In genomic region chrX:103347682-103348397, GRCh38 we compare ENCODE assay signal across 16 cellular contexts. TPM values are rescaled to one million over a fixed set of nuclear protein-coding genes. Genes with fewer than 3 reads are reported as not detected.
DNase-seq lines count a peak whose midpoint lies in the region; ATAC-seq and TF ChIP-seq lines count a peak whose summit lies in the region.
"Had no signal": no experiment of that assay in that cellular context is flagged by ENCODE, and none has a peak within 500 bp of the region (broad histone marks: within the 10 kb centered on the region; RNA-seq: fewer than 3 reads in every experiment).

No MANE protein-coding gene starts in this region.

- no peak overlapping the region for H3K27ac Mint-ChIP-seq in mesothelial cell of epicardium
- H3K27ac Mint-ChIP-seq: CD8-positive, alpha-beta memory T cell had no signal

- H3K4me2 ChIP-seq in hepatocyte = peak overlapping the region; percentile 13

- intact Hi-C loops in Right ventricle myocardium inferior (cut with DNase I) = no loop called here
- intact Hi-C loops in heart right ventricle (cut with DNase I) = loop anchor here in 3 of 10 donors (2.0 to 10.0 kb wide), 3 partner anchors 57 to 133 kb away; partner anchors contain the start of gene BEX4 (in 1 of the 3)

- H3K79me2 ChIP-seq in hepatocyte = no peaks in the 10 kb centered on the region

- H3K27me3 ChIP-seq in hepatocyte (no peaks in the 10 kb centered on the region), heart right ventricle (peaks cover 0 to 63% (median 0%) of the 10 kb centered on the region in 7 donors)

- peaks cover 13% of the 10 kb centered on the region for H3K9me3 Mint-ChIP-seq in mesothelial cell of epicardium
- H3K9me3 Mint-ChIP-seq: CD8-positive, alpha-beta memory T cell had no signal

- no peaks in the 10 kb centered on the region for H4K20me1 ChIP-seq in hepatocyte (ENCODE audit: insufficient read depth, poor library complexity, severe bottlenecking)

- H3K9me2 ChIP-seq in hepatocyte (replicated peaks; ENCODE audit: insufficient read depth) = no peaks in the 10 kb centered on the region

- peak; percentile 54 for DNase-seq in ELF-1 (ENCODE audit: low read depth, low spot score)
- DNase-seq in NCI-H2227 (lab: John Stamatoyannopoulos, UW; ENCODE audit: unreplicated experiment) = peak; percentile 35
- no peak for DNase-seq in hepatocyte (ENCODE audit: low spot score)
- no peak for DNase-seq in mesothelial cell of epicardium (ENCODE audit: low spot score in 2 of 2, unreplicated experiment in 2 of 2)
- no peak for DNase-seq in Right ventricle myocardium inferior (ENCODE audit: missing footprints)
- DNase-seq in stimulated activated CD4-positive, alpha-beta T cell treated with anti-CD3 and anti-CD28 coated beads, Interleukin-2, amount 100 ng/mL, for 48 hours = no peak
- no peak for DNase-seq in heart right ventricle
- DNase-seq: CD8-positive, alpha-beta memory T cell; Karpas-422; MM.1S; NCI-H1105; NCI-H1694 treated with DMSO at 0.1 percent for 48 hours; NCI-H510A; SHP77 treated with DMSO at 0.1 percent for 48 hours had no signal

- H3K27me3 Mint-ChIP-seq in mesothelial cell of epicardium (ENCODE audit: low read depth) = peaks cover 2% of the 10 kb centered on the region

- peaks cover 9% of the 10 kb centered on the region for H3K4me1 Mint-ChIP-seq in mesothelial cell of epicardium

- 60% methylated on average over 29 of the region's 29 CpGs for WGBS in hepatocyte (ENCODE audit: low lambda C conversion rate, missing lambda C conversion rate)
- WGBS in heart right ventricle, 2 donors = 39 to 60% methylated on average over 29 of the region's 29 CpGs

- H3K36me3 ChIP-seq in hepatocyte (replicated peaks; ENCODE audit: insufficient read depth, low read depth) (no peaks in the 10 kb centered on the region), heart right ventricle (no peaks in the 10 kb centered on the region)

- H3K9me3 ChIP-seq in hepatocyte (ENCODE audit: low read depth) (no peaks in the 10 kb centered on the region), heart right ventricle (no peaks in the 10 kb centered on the region)

- no peak overlapping the region for H2AFZ ChIP-seq in hepatocyte

- H3K36me3 Mint-ChIP-seq in mesothelial cell of epicardium = no peaks in the 10 kb centered on the region
- H3K36me3 Mint-ChIP-seq: CD8-positive, alpha-beta memory T cell had no signal

- no peak for TF ChIP-seq CTCF in hepatocyte (IDR thresholded peaks at IDR 0.05; ENCODE audit: poor library complexity)
- no peak for TF ChIP-seq CTCF in mesothelial cell of epicardium (IDR thresholded peaks at IDR 0.05; ENCODE audit: unreplicated experiment)
- no peak for TF ChIP-seq CTCF in heart right ventricle (IDR thresholded peaks at IDR 0.05)

- H3K4me3 Mint-ChIP-seq in mesothelial cell of epicardium = peak overlapping the region; percentile 34
- H3K4me3 Mint-ChIP-seq: CD8-positive, alpha-beta memory T cell had no signal

- no peak overlapping the region for H3K4me3 ChIP-seq in hepatocyte
- H3K4me3 ChIP-seq in heart right ventricle = no peak overlapping the region

- H3K27ac ChIP-seq in hepatocyte (no peak overlapping the region), heart right ventricle (no peak overlapping the region)
- H3K27ac ChIP-seq: 22Rv1 had no signal

- no peak for ATAC-seq in HG02981 (IDR thresholded peaks at IDR 0.05; ENCODE audit: unreplicated experiment)
- ATAC-seq in Right ventricle myocardium inferior = no peak
- no peak for ATAC-seq in heart right ventricle

- H3K4me1 ChIP-seq in hepatocyte (ENCODE audit: insufficient read depth) = no peaks in the 10 kb centered on the region
- no peaks in the 10 kb centered on the region for H3K4me1 ChIP-seq in heart right ventricle

RNA-seq across cellular contexts. Expression of gene TCEAL9, which starts 8.5 kb away (rescaled TPM):
- total RNA-seq in hepatocyte (212 and 239 TPM in 2 replicates), mesothelial cell of epicardium (55.4 to 61.1 TPM (median 60.1 TPM) in 3 replicates), Right ventricle myocardium inferior (23.4 TPM), heart right ventricle (10 to 100 TPM; 14.8 to 46.0 (median 23.1) TPM)
- polyA plus RNA-seq in hepatocyte (257 and 305 TPM in 2 replicates), heart right ventricle (10 to 100 TPM; 47.8 to 56.9 TPM)

RNA-seq across cellular contexts. Expression of gene TCEAL7, which starts 17.8 kb away (rescaled TPM):
- 14.7 and 16.0 TPM in 2 replicates for total RNA-seq in hepatocyte
- polyA plus RNA-seq in hepatocyte = 6.6 and 6.9 TPM in 2 replicates
- total RNA-seq in mesothelial cell of epicardium = 16.6 to 21.4 TPM (median 20.2 TPM) in 3 replicates
- 3.1 TPM for total RNA-seq in Right ventricle myocardium inferior
- 1 to 10 TPM; 2.0 to 5.3 (median 3.6) TPM for total RNA-seq in heart right ventricle
- polyA plus RNA-seq in heart right ventricle = 1 to 10 TPM; 3.2 to 5.6 TPM
- total RNA-seq: CD8-positive, alpha-beta memory T cell had no signal
- polyA plus RNA-seq: CD8-positive, alpha-beta memory T cell had no signal

RNA-seq across cellular contexts. Expression of gene BEX3, which starts 28.5 kb away (rescaled TPM):
- total RNA-seq in hepatocyte (267 and 271 TPM in 2 replicates), mesothelial cell of epicardium (304 to 314 TPM (median 307 TPM) in 3 replicates), Right ventricle myocardium inferior (158 TPM), heart right ventricle (100 to 1,000 TPM; 108 to 158 (median 137) TPM)
- polyA plus RNA-seq in hepatocyte (506 and 616 TPM in 2 replicates), heart right ventricle (10 to 100 TPM; 45.3 to 64.9 TPM)

RNA-seq across cellular contexts. Expression of gene BEX2, which starts 37.0 kb away (rescaled TPM):
- total RNA-seq in hepatocyte (28.1 and 37.7 TPM in 2 replicates), mesothelial cell of epicardium (29.0 to 29.8 TPM (median 29.8 TPM) in 3 replicates), Right ventricle myocardium inferior (0.73 TPM), heart right ventricle (1 to 10 TPM in 6 of 10 donors, under 1 TPM in 3, not detected in 1; 0.65 to 5.4 (median 1.9) TPM)
- polyA plus RNA-seq in hepatocyte (39.1 and 45.4 TPM in 2 replicates), heart right ventricle (1 to 10 TPM in 1 of 2 donors, under 1 TPM in 1; 0.37 to 3.4 TPM)

Comparison
In these comparisons a context has a peak if more than half of its experiments do, and no peak if none do; other contexts are left out.
1. DNase-seq: peak in ELF-1 (single experiment) and NCI-H2227 (single experiment); none in hepatocyte (single experiment), mesothelial cell of epicardium (0 of 2), Right ventricle myocardium inferior (single experiment), stimulated activated CD4-positive, alpha-beta T cell treated with anti-CD3 and anti-CD28 coated beads, Interleukin-2, amount 100 ng/mL, for 48 hours (0 of 2) and heart right ventricle (0 of 2).